Comparison of ENCODE assay signal across 9 cellular contexts in genomic region chr17:82035956-82036633, GRCh38. TPM values are rescaled to one million over a fixed set of nuclear protein-coding genes. Genes with fewer than 3 reads are reported as not detected.
DNase-seq lines count a peak whose midpoint lies in the region; ATAC-seq and TF ChIP-seq lines count a peak whose summit lies in the region.
"Had no signal": no experiment of that assay in that cellular context is flagged by ENCODE, and none has a peak within 500 bp of the region (broad histone marks: within the 10 kb centered on the region; RNA-seq: fewer than 3 reads in every experiment).

No MANE protein-coding gene starts in this region.

- H3K27me3 ChIP-seq in hepatocyte (no peaks in the 10 kb centered on the region), aorta (ENCODE audit: control insufficient read depth in 1 of 2, insufficient read depth in 2 of 2, low read length in 1 of 2) (no peaks in the 10 kb centered on the region)

- H3K4me3 ChIP-seq in WI38 (ENCODE audit: low read depth, low read length) (peak overlapping the region; percentile 70; the same call in 1 of the 2 replicates), hepatocyte (no peak overlapping the region), aorta (ENCODE audit: low read length in 2 of 2) (no peak overlapping the region)

- H3K9me2 ChIP-seq in hepatocyte (replicated peaks; ENCODE audit: insufficient read depth): no peaks in the 10 kb centered on the region

- peaks cover 11% of the 10 kb centered on the region for H3K79me2 ChIP-seq in hepatocyte

- H3K4me1 Mint-ChIP-seq in HFFc6 (ENCODE audit: low read depth): peaks cover 10% of the 10 kb centered on the region
- peaks cover 16% of the 10 kb centered on the region for H3K4me1 Mint-ChIP-seq in stimulated activated effector memory CD8-positive, alpha-beta T cell treated with anti-CD3 and anti-CD28 coated beads, Interleukin-12 subunit alpha, Interleukin-12 subunit beta, amount 100 ng/mL, for 72 hours

- H3K4me3 Mint-ChIP-seq in HFFc6: peak overlapping the region; percentile 86
- peak overlapping the region; percentile 84 for H3K4me3 Mint-ChIP-seq in stimulated activated effector memory CD8-positive, alpha-beta T cell treated with anti-CD3 and anti-CD28 coated beads, Interleukin-12 subunit alpha, Interleukin-12 subunit beta, amount 100 ng/mL, for 72 hours

- DNase-seq in HFFc6 (no peak), hepatocyte (ENCODE audit: low spot score) (no peak), NCI-H1436 treated with DMSO at 0.1 percent for 48 hours (lab: John Stamatoyannopoulos, UW) (no peak), GM20000 (ENCODE audit: low spot score) (no peak), aorta (no peak)
- DNase-seq in stimulated activated effector memory CD8-positive, alpha-beta T cell treated with anti-CD3 and anti-CD28 coated beads, Interleukin-12 subunit alpha, Interleukin-12 subunit beta, amount 100 ng/mL, for 72 hours (ENCODE audit: low spot score in 2 of 2): no peak
- DNase-seq: NCI-H1930, posterior cingulate gyrus had no signal

- H3K4me1 ChIP-seq in hepatocyte (ENCODE audit: insufficient read depth) (peaks cover 15% of the 10 kb centered on the region), aorta (ENCODE audit: control insufficient read depth in 1 of 2, insufficient read depth in 2 of 2, low read length in 2 of 2) (no peaks in the 10 kb centered on the region)

- 93% methylated on average over 19 of the region's 20 CpGs for WGBS in hepatocyte (ENCODE audit: low lambda C conversion rate, missing lambda C conversion rate)
- WGBS in aorta, 2 donors: 84% methylated on average over 20 of the region's 20 CpGs

- no peak for TF ChIP-seq CTCF in HFFc6 (IDR thresholded peaks at IDR 0.05)
- no peak for TF ChIP-seq CTCF in WI38 (IDR thresholded peaks at IDR 0.05; ENCODE audit: low read depth, low read length)
- TF ChIP-seq CTCF in hepatocyte (IDR thresholded peaks at IDR 0.05; ENCODE audit: poor library complexity): no peak
- no peak for TF ChIP-seq CTCF in GM20000 (IDR thresholded peaks at IDR 0.05; ENCODE audit: extremely low read depth, missing control alignments)

- no peak overlapping the region for H2AFZ ChIP-seq in hepatocyte

- peak overlapping the region; percentile 98 for H3K4me2 ChIP-seq in hepatocyte

- H4K20me1 ChIP-seq in hepatocyte (ENCODE audit: insufficient read depth, poor library complexity, severe bottlenecking): no peaks in the 10 kb centered on the region

- no peaks in the 10 kb centered on the region for H3K9me3 Mint-ChIP-seq in HFFc6
- H3K9me3 Mint-ChIP-seq in stimulated activated effector memory CD8-positive, alpha-beta T cell treated with anti-CD3 and anti-CD28 coated beads, Interleukin-12 subunit alpha, Interleukin-12 subunit beta, amount 100 ng/mL, for 72 hours: no peaks in the 10 kb centered on the region

- no peak for ATAC-seq in stimulated activated effector memory CD8-positive, alpha-beta T cell treated with anti-CD3 and anti-CD28 coated beads, Interleukin-12 subunit alpha, Interleukin-12 subunit beta, amount 100 ng/mL, for 72 hours
- no peak for ATAC-seq in aorta (ENCODE audit: low FRiP score)

- H3K27ac Mint-ChIP-seq in HFFc6: no peak overlapping the region
- H3K27ac Mint-ChIP-seq in stimulated activated effector memory CD8-positive, alpha-beta T cell treated with anti-CD3 and anti-CD28 coated beads, Interleukin-12 subunit alpha, Interleukin-12 subunit beta, amount 100 ng/mL, for 72 hours: no peak overlapping the region

- intact Hi-C loops in aorta (cut with DNase I): loop anchor here (5.0 to 10.0 kb wide), 2 partner anchors 61 to 289 kb away; partner anchors contain the start of gene FASN (in 1 of the 2)

- no peaks in the 10 kb centered on the region for H3K27me3 Mint-ChIP-seq in HFFc6 (ENCODE audit: insufficient read depth)

- H3K36me3 Mint-ChIP-seq in HFFc6 (ENCODE audit: low read depth): peaks cover 6% of the 10 kb centered on the region; the same call in 1 of the 2 replicates
- H3K36me3 Mint-ChIP-seq in stimulated activated effector memory CD8-positive, alpha-beta T cell treated with anti-CD3 and anti-CD28 coated beads, Interleukin-12 subunit alpha, Interleukin-12 subunit beta, amount 100 ng/mL, for 72 hours: peaks cover 7% of the 10 kb centered on the region

- H3K36me3 ChIP-seq in hepatocyte (replicated peaks; ENCODE audit: insufficient read depth, low read depth) (no peaks in the 10 kb centered on the region), aorta (ENCODE audit: control insufficient read depth in 1 of 2, insufficient read depth in 2 of 2, low read length in 1 of 2) (no peaks in the 10 kb centered on the region)

- H3K27ac ChIP-seq in hepatocyte (no peak overlapping the region), aorta (ENCODE audit: low read depth in 1 of 2, low read length in 2 of 2) (no peak overlapping the region)

- H3K9me3 ChIP-seq in hepatocyte (ENCODE audit: low read depth): no peaks in the 10 kb centered on the region
- no peaks in the 10 kb centered on the region for H3K9me3 ChIP-seq in aorta (ENCODE audit: control insufficient read depth, low read length)

RNA-seq across cellular contexts. Expression of gene DCXR, which starts 1.4 kb away (rescaled TPM):
- total RNA-seq in HFFc6 (2021; fragmentation: NEBNext Ultra II Directional; extraction: Animal tissue kit (Norgen Biotek cat#: 25700)): 100 to 1,000 TPM in 1 of 6 experiments, 10 to 100 TPM in 5; 73.4 to 100 (median 84.8) TPM
- total RNA-seq in hepatocyte (118 and 125 TPM in 2 replicates), aorta (10 to 100 TPM; 34.9 to 62.2 TPM)
- polyA plus RNA-seq in hepatocyte (185 and 207 TPM in 2 replicates), aorta (10 to 100 TPM; 80.1 to 81.0 TPM)

RNA-seq across cellular contexts. Expression of gene RAC3, which starts 4.6 kb away (rescaled TPM):
- total RNA-seq in HFFc6 (2021; fragmentation: NEBNext Ultra II Directional; extraction: Animal tissue kit (Norgen Biotek cat#: 25700)): 1 to 10 TPM; 4.3 to 8.5 (median 5.6) TPM
- total RNA-seq in hepatocyte (11.8 and 13.7 TPM in 2 replicates), aorta (under 1 TPM in 1 of 2 donors, not detected in 1; 0.57 TPM)
- polyA plus RNA-seq in hepatocyte (5.2 and 5.5 TPM in 2 replicates), aorta (1 to 10 TPM in 1 of 2 donors, under 1 TPM in 1; 0.63 to 2.8 TPM)

RNA-seq across cellular contexts. Expression of gene LRRC45, which starts 13.0 kb away (rescaled TPM):
- 10 to 100 TPM in 3 of 6 experiments, 1 to 10 TPM in 3; 6.8 to 10.5 (median 10.0) TPM for total RNA-seq in HFFc6 (2021; fragmentation: NEBNext Ultra II Directional; extraction: Animal tissue kit (Norgen Biotek cat#: 25700))
- total RNA-seq in hepatocyte (12.8 and 15.5 TPM in 2 replicates), aorta (1 to 10 TPM; 4.3 to 10.0 TPM)
- polyA plus RNA-seq in hepatocyte (14.7 and 17.2 TPM in 2 replicates), aorta (10 to 100 TPM in 1 of 2 donors, 1 to 10 TPM in 1; 3.1 to 20.1 TPM)

RNA-seq across cellular contexts. Expression of gene CENPX, which starts 13.4 kb away (rescaled TPM):
- 10 to 100 TPM; 60.6 to 83.9 (median 73.3) TPM for total RNA-seq in HFFc6 (2021; fragmentation: NEBNext Ultra II Directional; extraction: Animal tissue kit (Norgen Biotek cat#: 25700))
- 58.2 and 64.5 TPM in 2 replicates for total RNA-seq in hepatocyte
- polyA plus RNA-seq in hepatocyte: 83.2 and 84.3 TPM in 2 replicates
- total RNA-seq in aorta: 10 to 100 TPM; 31.0 to 33.2 TPM
- 100 to 1,000 TPM; 109 TPM for polyA plus RNA-seq in aorta

RNA-seq across cellular contexts. Expression of gene RFNG, which starts 15.5 kb away (rescaled TPM):
- total RNA-seq in HFFc6 (2021; fragmentation: NEBNext Ultra II Directional; extraction: Animal tissue kit (Norgen Biotek cat#: 25700)): 10 to 100 TPM; 37.6 to 48.5 (median 40.1) TPM
- 39.6 and 43.2 TPM in 2 replicates for total RNA-seq in hepatocyte
- polyA plus RNA-seq in hepatocyte: 109 and 118 TPM in 2 replicates
- total RNA-seq in aorta: 10 to 100 TPM; 28.2 to 34.0 TPM
- polyA plus RNA-seq in aorta: 10 to 100 TPM; 28.3 to 73.0 TPM
